Comparison of ENCODE assay signal across 12 cellular contexts in the genomic region with DNA sequence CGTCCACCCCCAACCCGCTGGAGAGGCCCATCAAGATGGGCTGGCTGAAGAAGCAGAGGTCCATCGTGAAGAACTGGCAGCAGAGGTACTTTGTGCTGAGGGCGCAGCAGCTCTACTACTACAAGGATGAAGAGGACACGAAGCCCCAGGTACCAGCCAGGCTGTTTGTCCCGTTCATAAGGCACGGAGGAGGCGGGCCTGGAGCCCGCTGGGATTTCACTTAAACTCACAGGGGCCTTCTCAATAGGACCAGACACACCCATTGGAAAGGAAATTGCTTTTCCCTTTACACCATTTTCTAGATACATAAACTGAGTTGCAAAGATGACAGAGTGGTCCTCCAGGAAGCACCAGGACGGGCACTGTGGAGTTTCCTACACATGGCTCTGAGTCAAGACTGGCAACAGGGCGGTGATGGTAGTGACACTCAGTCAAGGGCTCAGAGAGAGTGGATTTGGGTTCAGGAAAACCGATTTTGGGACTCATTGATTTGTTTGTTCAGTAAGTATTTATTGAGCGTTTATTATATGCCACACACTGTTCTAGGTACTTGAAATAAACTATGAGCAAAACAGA. TPM values are rescaled to one million over a fixed set of nuclear protein-coding genes. Genes with fewer than 3 reads are reported as not detected.
A peak's percentile ranks its signal among the peaks of the same experiment; 100 is the strongest.
DNase-seq lines count a peak whose midpoint lies in the region; ATAC-seq, FAIRE-seq and TF ChIP-seq lines count a peak whose summit lies in the region.
"Had no signal": no experiment of that assay in that cellular context is flagged by ENCODE, and none has a peak within 500 bp of the region (broad histone marks: within the 10 kb centered on the region; RNA-seq: fewer than 3 reads in every experiment).

No MANE protein-coding gene starts in this region.

- intact Hi-C loops in spleen (cut with DNase I; ENCODE audit: low total_unique reads) = loop anchor here (10.0 kb wide), 1 partner anchor 49 kb away; no protein-coding TSS in a partner anchor
- intact Hi-C loops in sciatic nerve (cut with DNase I) = no loop called here

- WGBS in spleen, 5 donors = 26 to 44% (median 39%) methylated on average over 11 to 13 of the region's 13 CpGs

- H3K9me3 ChIP-seq in T-helper 17 cell (ENCODE audit: control insufficient read depth, low read length, poor library complexity, severe bottlenecking) (no peaks in the 10 kb centered on the region), spleen (no peaks in the 10 kb centered on the region)
- H3K9me3 ChIP-seq: SJSA1 had no signal

- H3K27ac ChIP-seq in spleen = peak overlapping the region; percentile 92 to 98 (median 96)
- H3K27ac ChIP-seq: foreskin keratinocyte, SJSA1 had no signal

- H3K27me3 ChIP-seq in spleen (replicated peaks in 1 of 7) = no peaks in the 10 kb centered on the region
- H3K27me3 ChIP-seq: foreskin keratinocyte, SJSA1 had no signal

- ATAC-seq in T-helper 17 cell (no peak), sciatic nerve (no peak), GM18520 (IDR thresholded peaks at IDR 0.05; ENCODE audit: unreplicated experiment) (no peak)
- ATAC-seq: foreskin keratinocyte had no signal

- peaks cover 80% of the 10 kb centered on the region for H3K4me1 Mint-ChIP-seq in T-helper 17 cell

- H3K27ac Mint-ChIP-seq in T-helper 17 cell = peak overlapping the region; percentile 94

- H3K36me3 ChIP-seq in spleen = peaks cover 0 to 53% (median 0%) of the 10 kb centered on the region in 6 donors
- H3K36me3 ChIP-seq: SJSA1 had no signal

- DNase-seq in GM12892 (ENCODE audit: insufficient read length) = no peak
- no peak for DNase-seq in T-helper 17 cell
- no peak for DNase-seq in fibroblast of pulmonary artery (ENCODE audit: low read depth)
- DNase-seq in spleen = no peak
- no peak for DNase-seq in stimulated activated CD4-positive, alpha-beta T cell treated with anti-CD3 and anti-CD28 coated beads, Interleukin-2, amount 100 ng/mL, for 48 hours
- DNase-seq in sciatic nerve (ENCODE audit: low spot score) = no peak
- no peak for DNase-seq in NCI-H2171 (lab: John Stamatoyannopoulos, UW)
- DNase-seq: DND-41, foreskin keratinocyte, NCI-H1048 had no signal

- H3K27me3 Mint-ChIP-seq in T-helper 17 cell = no peaks in the 10 kb centered on the region

- peak overlapping the region; percentile 93 for H3K4me3 Mint-ChIP-seq in T-helper 17 cell

- H3K4me1 ChIP-seq in spleen = peaks cover 86 to 100% (median 99%) of the 10 kb centered on the region in 6 donors
- H3K4me1 ChIP-seq: foreskin keratinocyte had no signal

- H3K4me3 ChIP-seq in fibroblast of pulmonary artery (replicated peaks; ENCODE audit: low read depth, low read length) = peak overlapping the region; percentile 31
- peak overlapping the region; percentile 55 to 79 (median 60) for H3K4me3 ChIP-seq in spleen
- H3K4me3 ChIP-seq: SJSA1 had no signal

- no peak for TF ChIP-seq POLR2A in GM12892 (IDR thresholded peaks at IDR 0.05; ENCODE audit: low read depth, low read length)
- no peak for TF ChIP-seq POLR2A in spleen (IDR thresholded peaks at IDR 0.05)

- peak; percentile 61 for FAIRE-seq in GM12892 (lab: Jason Lieb, UNC)

- no peak for TF ChIP-seq CTCF in fibroblast of pulmonary artery (IDR thresholded peaks at IDR 0.05; ENCODE audit: low read length, missing control alignments)
- no peak for TF ChIP-seq CTCF in spleen (IDR thresholded peaks at IDR 0.05 in 8 of 11, conservative IDR thresholded peaks at IDR 0.05 in 3 of 11)

- H3K36me3 Mint-ChIP-seq in T-helper 17 cell (ENCODE audit: low read depth) = peaks cover 22% of the 10 kb centered on the region

RNA-seq across cellular contexts. Expression of gene ARHGAP25, which starts 40.7 kb away (rescaled TPM):
- 11.1 TPM for polyA plus RNA-seq in GM12892 (2012; ENCODE audit: missing spikeins)
- total RNA-seq in T-helper 17 cell = 10 to 100 TPM; 75.6 to 90.6 TPM
- 100 to 1,000 TPM; 119 to 173 (median 144) TPM for total RNA-seq in spleen
- 100 to 1,000 TPM in 2 of 3 donors, 10 to 100 TPM in 1; 72.0 to 111 (median 103) TPM for polyA plus RNA-seq in spleen
- total RNA-seq in sciatic nerve = 21.6 TPM
- total RNA-seq: SJSA1 had no signal
